In the genomic region with DNA sequence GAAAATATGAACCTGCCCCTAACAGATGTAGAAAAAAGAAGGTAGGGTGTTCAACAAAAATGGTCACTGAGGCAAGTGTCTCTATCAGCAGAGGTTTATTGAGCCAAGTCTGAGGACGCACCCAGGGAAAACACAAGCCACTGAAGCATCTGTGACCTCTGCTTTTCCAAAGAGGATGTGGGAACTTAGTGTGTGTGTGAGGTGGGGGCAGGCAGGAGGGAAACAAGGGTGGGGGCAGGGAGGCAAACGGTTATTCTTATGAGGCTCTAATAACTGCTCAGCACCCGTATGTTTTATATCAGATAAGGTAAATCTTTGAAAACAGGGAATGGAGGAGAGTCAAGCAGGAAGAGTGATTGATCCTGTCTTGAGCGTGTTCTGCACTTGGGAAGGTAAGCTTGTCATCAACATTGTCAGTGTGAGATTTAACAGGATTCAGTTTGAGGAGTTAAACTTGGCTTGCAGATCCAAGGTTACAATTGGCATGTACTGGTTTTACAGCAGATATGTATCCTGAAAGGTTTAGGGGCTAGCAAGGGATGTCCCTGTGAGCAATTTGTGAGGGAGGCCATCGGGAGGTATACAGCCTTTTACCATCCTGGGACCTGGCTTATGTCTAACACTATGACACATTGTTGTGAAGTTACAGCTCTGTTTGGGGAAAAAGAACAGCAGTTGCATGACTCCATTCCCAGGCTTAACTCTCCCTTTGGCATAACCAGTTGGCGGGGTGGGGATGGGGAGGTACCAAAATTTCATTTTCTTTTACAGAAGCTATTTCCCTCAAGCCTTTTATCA, we compare ENCODE assay signal across 1 cellular context.
TF ChIP-seq lines count a peak whose summit lies in the region.

No MANE protein-coding gene starts in this region.

TF ChIP-seq in WTC11, 78 proteins besides CTCF, POLR2A, EP300 and RAD21 (continued from another document):
- TF ChIP-seq, protein P1, sequence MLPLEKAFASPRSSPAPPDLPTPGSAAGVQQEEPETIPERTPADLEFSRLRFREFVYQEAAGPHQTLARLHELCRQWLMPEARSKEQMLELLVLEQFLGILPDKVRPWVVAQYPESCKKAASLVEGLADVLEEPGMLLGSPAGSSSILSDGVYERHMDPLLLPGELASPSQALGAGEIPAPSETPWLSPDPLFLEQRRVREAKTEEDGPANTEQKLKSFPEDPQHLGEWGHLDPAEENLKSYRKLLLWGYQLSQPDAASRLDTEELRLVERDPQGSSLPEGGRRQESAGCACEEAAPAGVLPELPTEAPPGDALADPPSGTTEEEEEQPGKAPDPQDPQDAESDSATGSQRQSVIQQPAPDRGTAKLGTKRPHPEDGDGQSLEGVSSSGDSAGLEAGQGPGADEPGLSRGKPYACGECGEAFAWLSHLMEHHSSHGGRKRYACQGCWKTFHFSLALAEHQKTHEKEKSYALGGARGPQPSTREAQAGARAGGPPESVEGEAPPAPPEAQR (CRISPR knock-in tag; IDR thresholded peaks at IDR 0.05): no peak
